In genomic region chr19:14407889-14408640, GRCh38 we compare ENCODE assay signal across 11 cellular contexts. TPM values are rescaled to one million over a fixed set of nuclear protein-coding genes. Genes with fewer than 3 reads are reported as not detected.
DNase-seq lines count a peak whose midpoint lies in the region; ATAC-seq and TF ChIP-seq lines count a peak whose summit lies in the region.
"Had no signal": no experiment of that assay in that cellular context is flagged by ENCODE, and none has a peak within 500 bp of the region (broad histone marks: within the 10 kb centered on the region; RNA-seq: fewer than 3 reads in every experiment).

No MANE protein-coding gene starts in this region.

- H3K9me3 ChIP-seq in DND-41 (ENCODE audit: insufficient read depth, low read length, severe bottlenecking) (no peaks in the 10 kb centered on the region), left ventricle myocardium inferior (replicated peaks) (no peaks in the 10 kb centered on the region)

- H3K36me3 Mint-ChIP-seq in HFFc6 (ENCODE audit: low read depth), result peaks cover 41% of the 10 kb centered on the region
- H3K36me3 Mint-ChIP-seq in activated T-helper 1 cell treated with anti-CD3 and anti-CD28 coated beads, Interleukin-12 subunit alpha, Interleukin-12 subunit beta, Interleukin-2, Interleukin-4 antibody, amounts not matched to agents 30 ng/mL and 10 ng/mL and 1 ng/mL, durations not matched to agents 14 hours and 24 hours and 36 hours (ENCODE audit: low read depth), result peaks cover 64% of the 10 kb centered on the region
- peaks cover 6 to 20% of the 10 kb centered on the region in 2 donors for H3K36me3 Mint-ChIP-seq in naive B cell
- H3K36me3 Mint-ChIP-seq in mesothelial cell of epicardium, result peaks cover 22% of the 10 kb centered on the region

- H3K4me1 Mint-ChIP-seq in HFFc6 (ENCODE audit: low read depth) (no peaks in the 10 kb centered on the region; the same call in 1 of the 2 replicates), naive B cell (peaks cover 23 to 32% (median 24%) of the 10 kb centered on the region in 3 donors), mesothelial cell of epicardium (peaks cover 13% of the 10 kb centered on the region)
- peaks cover 2% of the 10 kb centered on the region for H3K4me1 Mint-ChIP-seq in activated T-helper 1 cell treated with anti-CD3 and anti-CD28 coated beads, Interleukin-12 subunit alpha, Interleukin-12 subunit beta, Interleukin-2, Interleukin-4 antibody, amounts not matched to agents 30 ng/mL and 10 ng/mL and 1 ng/mL, durations not matched to agents 14 hours and 24 hours and 36 hours (ENCODE audit: low read depth)

- peaks cover 67% of the 10 kb centered on the region for H3K36me3 ChIP-seq in DND-41 (ENCODE audit: insufficient read depth, low read length)
- H3K36me3 ChIP-seq in left ventricle myocardium inferior, result peaks cover 87% of the 10 kb centered on the region

- H3K9me3 Mint-ChIP-seq in HFFc6, result peaks cover 7% of the 10 kb centered on the region; the same call in 1 of the 2 replicates
- H3K9me3 Mint-ChIP-seq in activated T-helper 1 cell treated with anti-CD3 and anti-CD28 coated beads, Interleukin-12 subunit alpha, Interleukin-12 subunit beta, Interleukin-2, Interleukin-4 antibody, amounts not matched to agents 30 ng/mL and 10 ng/mL and 1 ng/mL, durations not matched to agents 14 hours and 24 hours and 36 hours, result no peaks in the 10 kb centered on the region
- H3K9me3 Mint-ChIP-seq in naive B cell, result no peaks in the 10 kb centered on the region
- H3K9me3 Mint-ChIP-seq in mesothelial cell of epicardium, result no peaks in the 10 kb centered on the region

- H3K9ac ChIP-seq in DND-41 (ENCODE audit: low read depth, low read length), result no peak overlapping the region

- peaks cover 11% of the 10 kb centered on the region for H3K27me3 Mint-ChIP-seq in HFFc6 (ENCODE audit: insufficient read depth)
- H3K27me3 Mint-ChIP-seq in activated T-helper 1 cell treated with anti-CD3 and anti-CD28 coated beads, Interleukin-12 subunit alpha, Interleukin-12 subunit beta, Interleukin-2, Interleukin-4 antibody, amounts not matched to agents 30 ng/mL and 10 ng/mL and 1 ng/mL, durations not matched to agents 14 hours and 24 hours and 36 hours (ENCODE audit: insufficient read depth), result no peaks in the 10 kb centered on the region
- H3K27me3 Mint-ChIP-seq in naive B cell, result no peaks in the 10 kb centered on the region
- H3K27me3 Mint-ChIP-seq in mesothelial cell of epicardium (ENCODE audit: low read depth), result no peaks in the 10 kb centered on the region

- ATAC-seq in DND-41 (ENCODE audit: insufficient read depth, low read depth) (peak; percentile 5; the same call in 2 of the 3 replicates), naive B cell (ENCODE audit: low read depth in 2 of 2) (no peak)

- H3K4me3 ChIP-seq in DND-41 (ENCODE audit: low read depth in 1 of 2, low read length in 2 of 2) (no peak overlapping the region), left ventricle myocardium inferior (no peak overlapping the region)

- TF ChIP-seq CTCF in DND-41 (IDR thresholded peaks at IDR 0.05; ENCODE audit: borderline replicate concordance, extremely low read depth, low read length, poor library complexity, severe bottlenecking), result no peak
- TF ChIP-seq CTCF in HFFc6 (IDR thresholded peaks at IDR 0.05), result no peak
- TF ChIP-seq CTCF in mesothelial cell of epicardium (IDR thresholded peaks at IDR 0.05; ENCODE audit: unreplicated experiment), result no peak
- no peak for TF ChIP-seq CTCF in left ventricle myocardium inferior (IDR thresholded peaks at IDR 0.05; ENCODE audit: borderline replicate concordance)

- no peak overlapping the region for H2AFZ ChIP-seq in DND-41 (ENCODE audit: low read depth, low read length)

- H3K4me3 Mint-ChIP-seq in HFFc6, result no peak overlapping the region
- no peak overlapping the region for H3K4me3 Mint-ChIP-seq in activated T-helper 1 cell treated with anti-CD3 and anti-CD28 coated beads, Interleukin-12 subunit alpha, Interleukin-12 subunit beta, Interleukin-2, Interleukin-4 antibody, amounts not matched to agents 30 ng/mL and 10 ng/mL and 1 ng/mL, durations not matched to agents 14 hours and 24 hours and 36 hours
- peak overlapping the region in 3 of 8 donors; percentile 9 to 76 (median 75) for H3K4me3 Mint-ChIP-seq in naive B cell
- no peak overlapping the region for H3K4me3 Mint-ChIP-seq in mesothelial cell of epicardium

- intact Hi-C loops in activated T-helper 1 cell treated with anti-CD3 and anti-CD28 coated beads, Interleukin-12 subunit alpha, Interleukin-12 subunit beta, Interleukin-2, Interleukin-4 antibody, amounts not matched to agents 30 ng/mL and 10 ng/mL and 1 ng/mL, durations not matched to agents 14 hours and 24 hours and 36 hours (cut with micrococcal nuclease), result loop anchor here (2.0 to 5.0 kb wide), 2 partner anchors 39 to 211 kb away; no protein-coding TSS in a partner anchor
- intact Hi-C loops in left ventricle myocardium inferior (cut with micrococcal nuclease), result no loop called here

- H3K4me2 ChIP-seq in DND-41 (ENCODE audit: insufficient read depth, low read length), result no peak overlapping the region

- peaks cover 70% of the 10 kb centered on the region for H4K20me1 ChIP-seq in DND-41 (ENCODE audit: insufficient read depth, low read length)

- H3K79me2 ChIP-seq in DND-41 (ENCODE audit: insufficient read depth, low read length), result peaks cover 34% of the 10 kb centered on the region

- no peaks in the 10 kb centered on the region for H3K27me3 ChIP-seq in DND-41 (ENCODE audit: insufficient read depth, low read length, poor library complexity)
- H3K27me3 ChIP-seq in left ventricle myocardium inferior (ENCODE audit: low read depth), result no peaks in the 10 kb centered on the region

- no peak overlapping the region; the same call in 1 of the 2 replicates for H3K27ac ChIP-seq in DND-41 (ENCODE audit: low read length)
- H3K27ac ChIP-seq in left ventricle myocardium inferior (replicated peaks), result no peak overlapping the region
- H3K27ac ChIP-seq: WERI-Rb-1 had no signal

- H3K4me1 ChIP-seq in DND-41 (ENCODE audit: insufficient read depth, low read length) (0 out of 2 replicates have a peak, but pooled peaks cover 3% of the 10 kb centered on the region), left ventricle myocardium inferior (peaks cover 19% of the 10 kb centered on the region)

- peak overlapping the region; percentile 44; the same call in 1 of the 2 replicates for H3K27ac Mint-ChIP-seq in HFFc6
- peak overlapping the region; percentile 68 for H3K27ac Mint-ChIP-seq in activated T-helper 1 cell treated with anti-CD3 and anti-CD28 coated beads, Interleukin-12 subunit alpha, Interleukin-12 subunit beta, Interleukin-2, Interleukin-4 antibody, amounts not matched to agents 30 ng/mL and 10 ng/mL and 1 ng/mL, durations not matched to agents 14 hours and 24 hours and 36 hours
- H3K27ac Mint-ChIP-seq in naive B cell, result peak overlapping the region in 4 of 6 donors; percentile 24 to 90 (median 70)
- no peak overlapping the region for H3K27ac Mint-ChIP-seq in mesothelial cell of epicardium

- DNase-seq in DND-41, result no peak
- DNase-seq in HFFc6, result no peak
- no peak for DNase-seq in activated T-helper 1 cell treated with anti-CD3 and anti-CD28 coated beads, Interleukin-12 subunit alpha, Interleukin-12 subunit beta, Interleukin-2, Interleukin-4 antibody, amounts not matched to agents 30 ng/mL and 10 ng/mL and 1 ng/mL, durations not matched to agents 14 hours and 24 hours and 36 hours (ENCODE audit: low spot score)
- DNase-seq in naive B cell, result no peak
- DNase-seq in mesothelial cell of epicardium (ENCODE audit: low spot score in 2 of 2, unreplicated experiment in 2 of 2), result no peak
- DNase-seq in NCI-H2029 (lab: John Stamatoyannopoulos, UW), result no peak
- DNase-seq in GM19238 (ENCODE audit: insufficient read length, low spot score), result no peak
- no peak for DNase-seq in left ventricle myocardium inferior
- DNase-seq: DMS79, NCI-H2081 treated with DMSO at 0.1 percent for 48 hours, WERI-Rb-1 had no signal

RNA-seq across cellular contexts. Expression of gene DDX39A, which starts 11.1 kb away (rescaled TPM):
- total RNA-seq in HFFc6 (2021; fragmentation: NEBNext Ultra II Directional; extraction: Animal tissue kit (Norgen Biotek cat#: 25700)), result 10 to 100 TPM; 52.5 to 82.7 (median 78.0) TPM
- 273 and 287 TPM in 2 replicates for total RNA-seq in activated T-helper 1 cell treated with anti-CD3 and anti-CD28 coated beads, Interleukin-12 subunit alpha, Interleukin-12 subunit beta, Interleukin-2, Interleukin-4 antibody, amounts not matched to agents 30 ng/mL and 10 ng/mL and 1 ng/mL, durations not matched to agents 14 hours and 24 hours and 36 hours
- 100 to 1,000 TPM; 110 to 169 (median 132) TPM for polyA plus RNA-seq in naive B cell (ENCODE audit: low read depth in 6 of 6)
- total RNA-seq in mesothelial cell of epicardium (66.9 to 68.6 TPM (median 67.6 TPM) in 3 replicates), left ventricle myocardium inferior (33.4 TPM)

RNA-seq across cellular contexts. Expression of gene PKN1, which starts 25.0 kb away (rescaled TPM):
- total RNA-seq in HFFc6 (2021; fragmentation: NEBNext Ultra II Directional; extraction: Animal tissue kit (Norgen Biotek cat#: 25700)), result 100 to 1,000 TPM; 132 to 173 (median 149) TPM
- 151 and 180 TPM in 2 replicates for total RNA-seq in activated T-helper 1 cell treated with anti-CD3 and anti-CD28 coated beads, Interleukin-12 subunit alpha, Interleukin-12 subunit beta, Interleukin-2, Interleukin-4 antibody, amounts not matched to agents 30 ng/mL and 10 ng/mL and 1 ng/mL, durations not matched to agents 14 hours and 24 hours and 36 hours
- 10 to 100 TPM; 37.1 to 67.9 (median 48.0) TPM for polyA plus RNA-seq in naive B cell (ENCODE audit: low read depth in 6 of 6)
- total RNA-seq in mesothelial cell of epicardium (84.5 to 89.1 TPM (median 85.9 TPM) in 3 replicates), left ventricle myocardium inferior (129 TPM)

RNA-seq across cellular contexts. Expression of gene ADGRE5, which starts 26.8 kb away (rescaled TPM):
- total RNA-seq in HFFc6 (2021; fragmentation: NEBNext Ultra II Directional; extraction: Animal tissue kit (Norgen Biotek cat#: 25700)), result 10 to 100 TPM; 79.7 to 91.9 (median 85.4) TPM
- total RNA-seq in activated T-helper 1 cell treated with anti-CD3 and anti-CD28 coated beads, Interleukin-12 subunit alpha, Interleukin-12 subunit beta, Interleukin-2, Interleukin-4 antibody, amounts not matched to agents 30 ng/mL and 10 ng/mL and 1 ng/mL, durations not matched to agents 14 hours and 24 hours and 36 hours, result 219 and 226 TPM in 2 replicates
- 10 to 100 TPM; 17.8 to 41.1 (median 31.9) TPM for polyA plus RNA-seq in naive B cell (ENCODE audit: low read depth in 6 of 6)
- 4.5 to 5.4 TPM (median 4.9 TPM) in 3 replicates for total RNA-seq in mesothelial cell of epicardium
- 32.7 TPM for total RNA-seq in left ventricle myocardium inferior
